30 cellular contexts compared by ENCODE assay signal in the genomic region with DNA sequence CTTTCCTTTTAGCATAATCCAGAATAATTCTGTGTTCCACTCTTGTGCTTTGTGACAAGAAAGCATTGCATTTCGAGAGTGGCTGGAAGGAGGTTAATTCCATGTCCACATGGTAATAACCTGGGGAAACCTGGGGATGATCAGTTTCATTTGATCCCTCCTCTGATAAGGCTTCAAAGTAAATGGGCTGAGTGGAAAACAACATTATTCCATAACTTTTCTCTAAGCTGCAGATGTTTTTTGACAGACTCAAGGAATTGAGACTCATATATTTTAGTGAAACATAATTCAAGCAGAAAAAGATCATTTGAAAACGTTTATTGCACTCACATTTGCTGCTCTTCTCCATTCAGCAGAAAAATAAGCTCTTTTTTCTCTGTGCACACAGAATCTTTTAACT. TPM values are rescaled to one million over a fixed set of nuclear protein-coding genes. Genes with fewer than 3 reads are reported as not detected.
"Had no signal": no experiment of that assay in that cellular context is flagged by ENCODE, and none has a peak within 500 bp of the region (broad histone marks: within the 10 kb centered on the region; RNA-seq: fewer than 3 reads in every experiment).

No MANE protein-coding gene starts in this region.

- H3K36me3 ChIP-seq: ascending aorta, brain microvascular endothelial cell, esophagus muscularis mucosa, gastrocnemius medialis, heart left ventricle had no signal

- ATAC-seq: activated CD4-positive, alpha-beta T cell treated with anti-CD3 and anti-CD28 coated beads for 36 hours; activated CD8-positive, alpha-beta memory T cell treated with anti-CD3 and anti-CD28 coated beads, Interleukin-2, amount 10 ng/mL, durations not matched to agents 7 days and 5 days; activated CD8-positive, alpha-beta T cell treated with anti-CD3 and anti-CD28 coated beads, Interleukin-2, amount 10 ng/mL, durations not matched to agents 7 days and 5 days; activated naive CD4-positive, alpha-beta T cell treated with anti-CD3 and anti-CD28 coated beads, Interleukin-2, amount 50 U/mL, for 72 hours; foreskin keratinocyte; gastrocnemius medialis; heart left ventricle had no signal

- H3K27me3 ChIP-seq: ascending aorta, brain microvascular endothelial cell, dorsolateral prefrontal cortex, esophagus muscularis mucosa, foreskin keratinocyte, gastrocnemius medialis, heart left ventricle had no signal

- DNase-seq: activated CD4-positive, alpha-beta memory T cell treated with anti-CD3 and anti-CD28 coated beads for 36 hours; activated CD4-positive, alpha-beta T cell treated with anti-CD3 and anti-CD28 coated beads for 36 hours; activated CD4-positive, alpha-beta T cell treated with anti-CD3 and anti-CD28 coated beads, Interleukin-2, amount 10 ng/mL, durations not matched to agents 24 days and 14 days; activated CD4-positive, CD25-positive, alpha-beta regulatory T cell; activated CD4-positive, CD25-positive, alpha-beta regulatory T cell treated with anti-CD3 and anti-CD28 coated beads, Interleukin-2, amount 50 U/mL, for 72 hours; activated CD8-positive, alpha-beta memory T cell treated with anti-CD3 and anti-CD28 coated beads, Interleukin-2, amount 10 ng/mL, durations not matched to agents 7 days and 5 days; activated CD8-positive, alpha-beta memory T cell treated with anti-CD3 and anti-CD28 coated beads, Interleukin-2, amount 50 U/mL, for 4 hours; activated CD8-positive, alpha-beta T cell treated with anti-CD3 and anti-CD28 coated beads, Interleukin-2, amount 10 ng/mL, durations not matched to agents 7 days and 5 days; activated effector memory CD4-positive, alpha-beta T cell treated with anti-CD3 and anti-CD28 coated beads, Interleukin-2, amount 50 U/mL, for 16 hours; activated naive CD4-positive, alpha-beta T cell treated with anti-CD3 and anti-CD28 coated beads for 36 hours; activated naive CD8-positive, alpha-beta T cell treated with anti-CD3 and anti-CD28 coated beads, Interleukin-2, amount 10 ng/mL, durations not matched to agents 7 days and 5 days; activated T-cell treated with anti-CD3 and anti-CD28 coated beads, Interleukin-2, amount 50 U/mL, for 1 hour; activated T-cell treated with anti-CD3 and anti-CD28 coated beads, Interleukin-2, amount 50 U/mL, for 48 hours; brain microvascular endothelial cell; dorsolateral prefrontal cortex; effector memory CD4-positive, alpha-beta T cell; erythroblast; foreskin keratinocyte; gastrocnemius medialis; glutamatergic neuron; heart left ventricle; T-helper 2 cell had no signal

- H3K27ac ChIP-seq: ascending aorta, brain microvascular endothelial cell, coronary artery, dorsolateral prefrontal cortex, esophagus muscularis mucosa, foreskin keratinocyte, gastrocnemius medialis, heart left ventricle had no signal

- H3K9me3 ChIP-seq: ascending aorta, esophagus muscularis mucosa, gastrocnemius medialis, heart left ventricle had no signal

- H3K4me1 ChIP-seq: ascending aorta, foreskin keratinocyte, gastrocnemius medialis had no signal

- H3K4me3 ChIP-seq: ascending aorta, coronary artery, dorsolateral prefrontal cortex, esophagus muscularis mucosa, gastrocnemius medialis, heart left ventricle had no signal

RNA-seq across cellular contexts. Expression of a gene that starts 44.6 kb away (rescaled TPM):
- total RNA-seq: activated CD4-positive, alpha-beta memory T cell treated with anti-CD3 and anti-CD28 coated beads for 36 hours; activated CD4-positive, alpha-beta T cell treated with anti-CD3 and anti-CD28 coated beads for 36 hours; activated CD4-positive, alpha-beta T cell treated with anti-CD3 and anti-CD28 coated beads, Interleukin-2, amount 10 ng/mL, durations not matched to agents 24 days and 14 days; activated CD8-positive, alpha-beta memory T cell treated with anti-CD3 and anti-CD28 coated beads for 36 hours; activated CD8-positive, alpha-beta memory T cell treated with anti-CD3 and anti-CD28 coated beads, Interleukin-2, amount 10 ng/mL, durations not matched to agents 7 days and 5 days; activated CD8-positive, alpha-beta T cell treated with anti-CD3 and anti-CD28 coated beads, Interleukin-2, amount 10 ng/mL, durations not matched to agents 7 days and 5 days; activated naive CD4-positive, alpha-beta T cell treated with anti-CD3 and anti-CD28 coated beads for 36 hours; activated naive CD4-positive, alpha-beta T cell treated with anti-CD3 and anti-CD28 coated beads, Interleukin-2, amount 50 U/mL, for 72 hours; activated naive CD8-positive, alpha-beta T cell treated with anti-CD3 and anti-CD28 coated beads, Interleukin-2, amount 10 ng/mL, durations not matched to agents 7 days and 5 days; activated T-helper 1 cell treated with anti-CD3 and anti-CD28 coated beads, Interleukin-12 subunit alpha, Interleukin-12 subunit beta, Interleukin-2, Interleukin-4 antibody, amounts not matched to agents 30 ng/mL and 10 ng/mL and 1 ng/mL, durations not matched to agents 14 hours and 24 hours and 36 hours; activated T-helper 2 cell treated with anti-CD3 and anti-CD28 coated beads, Interferon-gamma antibody, Interleukin-2, Interleukin-4, amounts not matched to agents 10 μg/mL and 5 μg/mL and 100 μg/mL, durations not matched to agents 14 hours and 24 hours and 36 hours; T-helper 1 cell treated with Interleukin-12 subunit alpha and Interleukin-12 subunit beta and Interleukin-4 antibody, amounts not matched to agents 30 ng/mL and 1 ng/mL, for 36 hours had no signal
